In the genomic region with DNA sequence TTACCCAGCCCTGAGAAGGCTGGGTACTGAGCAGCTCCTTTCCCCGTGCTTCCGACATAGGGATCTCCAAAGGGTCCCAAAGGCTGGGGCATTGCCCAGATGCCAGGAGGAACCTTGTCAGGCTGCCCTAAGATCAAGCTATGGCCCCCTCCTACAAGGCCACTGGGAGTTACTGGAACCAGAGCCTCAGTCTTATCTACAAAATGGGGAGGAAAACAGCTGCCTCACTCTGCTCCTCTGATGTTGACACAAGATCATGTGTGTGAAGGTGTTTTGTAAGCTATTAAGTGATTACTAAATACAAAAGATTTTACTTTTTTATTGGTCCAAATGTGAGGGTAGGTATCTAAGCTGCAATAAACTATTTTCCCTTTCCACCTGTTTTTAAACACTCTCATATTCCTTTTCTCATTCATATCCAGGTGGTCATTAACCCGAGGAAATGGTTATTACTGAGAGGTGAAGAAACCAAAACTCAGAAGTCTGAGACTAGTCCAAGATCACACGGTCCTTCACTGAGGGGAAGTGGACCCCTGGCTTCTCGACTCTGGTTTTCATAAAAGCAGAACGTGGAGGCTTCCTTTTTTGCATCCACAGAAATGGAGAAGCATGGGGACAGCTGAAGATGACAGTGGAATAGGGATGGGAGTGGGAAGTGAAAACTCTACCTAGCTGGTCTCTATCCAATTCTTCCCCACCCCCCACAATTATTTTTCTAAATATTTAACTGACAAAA, we compare ENCODE assay signal across 15 cellular contexts. TPM values are rescaled to one million over a fixed set of nuclear protein-coding genes. Genes with fewer than 3 reads are reported as not detected.
A peak's percentile ranks its signal among the peaks of the same experiment; 100 is the strongest.
DNase-seq lines count a peak whose midpoint lies in the region; ATAC-seq and TF ChIP-seq lines count a peak whose summit lies in the region.
"Had no signal": no experiment of that assay in that cellular context is flagged by ENCODE, and none has a peak within 500 bp of the region (broad histone marks: within the 10 kb centered on the region; RNA-seq: fewer than 3 reads in every experiment).

No MANE protein-coding gene starts in this region.

- peaks cover 23% of the 10 kb centered on the region for H3K4me1 ChIP-seq in left ventricle myocardium inferior
- peaks cover 27% of the 10 kb centered on the region for H3K4me1 ChIP-seq in mucosa of stomach (ENCODE audit: control insufficient read depth, insufficient read depth, low read length)

- no peak overlapping the region for H3K27ac Mint-ChIP-seq in activated B cell treated with CpG ODN at 0.5 μM for 24 hours
- H3K27ac Mint-ChIP-seq: activated CD8-positive, alpha-beta memory T cell treated with anti-CD3 and anti-CD28 coated beads, Interleukin-2, amount 10 ng/mL, durations not matched to agents 7 days and 5 days had no signal

- H3K9ac ChIP-seq in mucosa of stomach (ENCODE audit: low read length) = peak overlapping the region; percentile 12

- peak overlapping the region; percentile 37 for H3K4me3 Mint-ChIP-seq in activated B cell treated with CpG ODN at 0.5 μM for 24 hours
- H3K4me3 Mint-ChIP-seq: activated CD8-positive, alpha-beta memory T cell treated with anti-CD3 and anti-CD28 coated beads, Interleukin-2, amount 10 ng/mL, durations not matched to agents 7 days and 5 days had no signal

- ATAC-seq in Right ventricle myocardium inferior (no peak), activated B cell treated with CpG ODN at 0.5 μM for 24 hours (ENCODE audit: low read depth) (no peak), GM18520 (IDR thresholded peaks at IDR 0.05; ENCODE audit: unreplicated experiment) (no peak)
- ATAC-seq: activated CD8-positive, alpha-beta memory T cell treated with anti-CD3 and anti-CD28 coated beads, Interleukin-2, amount 10 ng/mL, durations not matched to agents 7 days and 5 days had no signal

- peaks cover 5% of the 10 kb centered on the region for H3K4me1 Mint-ChIP-seq in activated B cell treated with CpG ODN at 0.5 μM for 24 hours
- H3K4me1 Mint-ChIP-seq: activated CD8-positive, alpha-beta memory T cell treated with anti-CD3 and anti-CD28 coated beads, Interleukin-2, amount 10 ng/mL, durations not matched to agents 7 days and 5 days had no signal

- intact Hi-C loops in left ventricle myocardium inferior (cut with micrococcal nuclease) = no loop called here
- intact Hi-C loops in Right ventricle myocardium inferior (cut with DNase I) = loop anchor here (5.0 kb wide), 1 partner anchor 156 kb away; no protein-coding TSS in a partner anchor
- intact Hi-C loops in activated B cell treated with CpG ODN at 0.5 μM for 24 hours (cut with micrococcal nuclease) = no loop called here

- H3K27ac ChIP-seq in left ventricle myocardium inferior (replicated peaks) = no peak overlapping the region

- H3K4me3 ChIP-seq in left ventricle myocardium inferior (peak overlapping the region; percentile 97), mucosa of stomach (ENCODE audit: low read length) (no peak overlapping the region)

- DNase-seq in left ventricle myocardium inferior (no peak), Right ventricle myocardium inferior (ENCODE audit: missing footprints) (no peak), activated B cell treated with CpG ODN at 0.5 μM for 24 hours (no peak), ACHN (no peak), GM10266 (ENCODE audit: extremely low spot score) (no peak)
- DNase-seq in effector CD4-positive, alpha-beta T cell = no peak
- DNase-seq: activated CD8-positive, alpha-beta memory T cell treated with anti-CD3 and anti-CD28 coated beads, Interleukin-2, amount 10 ng/mL, durations not matched to agents 7 days and 5 days; activated naive CD4-positive, alpha-beta T cell treated with anti-CD3 and anti-CD28 coated beads, Interleukin-2, amount 50 U/mL, for 16 hours; DMS 273 treated with DMSO at 0.1 percent for 48 hours; kidney glomerular epithelial cell; NCI-H1436 treated with DMSO at 0.1 percent for 48 hours; posterior cingulate gyrus; SHP77 had no signal

- H3K9me3 ChIP-seq in left ventricle myocardium inferior (replicated peaks) (no peaks in the 10 kb centered on the region), mucosa of stomach (ENCODE audit: control insufficient read depth, low read length) (no peaks in the 10 kb centered on the region)

- H3K9me3 Mint-ChIP-seq in activated B cell treated with CpG ODN at 0.5 μM for 24 hours = no peaks in the 10 kb centered on the region

- peaks cover 29% of the 10 kb centered on the region for H3K27me3 Mint-ChIP-seq in activated B cell treated with CpG ODN at 0.5 μM for 24 hours

- no peaks in the 10 kb centered on the region for H3K36me3 Mint-ChIP-seq in activated B cell treated with CpG ODN at 0.5 μM for 24 hours (ENCODE audit: low read depth)
- H3K36me3 Mint-ChIP-seq: activated CD8-positive, alpha-beta memory T cell treated with anti-CD3 and anti-CD28 coated beads, Interleukin-2, amount 10 ng/mL, durations not matched to agents 7 days and 5 days had no signal

- no peaks in the 10 kb centered on the region for H3K27me3 ChIP-seq in left ventricle myocardium inferior (ENCODE audit: low read depth)
- no peaks in the 10 kb centered on the region for H3K27me3 ChIP-seq in mucosa of stomach (ENCODE audit: control insufficient read depth, insufficient read depth, low read length)

- POLR2A ChIA-PET in activated B cell treated with CpG ODN at 0.5 μM for 24 hours (lab: Charles Lee) = no interaction called here

- TF ChIP-seq CTCF in left ventricle myocardium inferior (IDR thresholded peaks at IDR 0.05; ENCODE audit: borderline replicate concordance) = no peak
- no peak for TF ChIP-seq CTCF in activated B cell treated with CpG ODN at 0.5 μM for 24 hours (IDR thresholded peaks at IDR 0.05)
- no peak for TF ChIP-seq CTCF in GM10266 (IDR thresholded peaks at IDR 0.05; ENCODE audit: control insufficient read depth, insufficient read depth, low read depth, missing control alignments)

- H3K36me3 ChIP-seq in left ventricle myocardium inferior = peaks cover 17% of the 10 kb centered on the region
- H3K36me3 ChIP-seq in mucosa of stomach (ENCODE audit: control insufficient read depth, insufficient read depth, low read length) = peaks cover 7% of the 10 kb centered on the region

- in situ Hi-C loops in ACHN (cut with HindIII; ENCODE audit: low pct_ligation_motif_present, low pct_unique_long_range_greater_than_20kb, low sequenced_read_pairs) = no loop called here

- CTCF ChIA-PET in activated B cell treated with CpG ODN at 0.5 μM for 24 hours (lab: Charles Lee) = no interaction called here

RNA-seq across cellular contexts. Expression of gene ARPIN, which starts 1.7 kb away (rescaled TPM):
- total RNA-seq in left ventricle myocardium inferior (11.4 TPM), Right ventricle myocardium inferior (12.0 TPM), activated B cell treated with CpG ODN at 0.5 μM for 24 hours (not detected in 2 replicates)
- total RNA-seq: activated CD8-positive, alpha-beta memory T cell treated with anti-CD3 and anti-CD28 coated beads, Interleukin-2, amount 10 ng/mL, durations not matched to agents 7 days and 5 days had no signal

RNA-seq across cellular contexts. Expression of gene AP3S2, which starts 17.3 kb away (rescaled TPM):
- total RNA-seq in left ventricle myocardium inferior = 44.1 TPM
- total RNA-seq in Right ventricle myocardium inferior = 46.9 TPM
- 31.8 and 36.4 TPM in 2 replicates for total RNA-seq in activated B cell treated with CpG ODN at 0.5 μM for 24 hours

Comparison
In these comparisons a context has a peak if more than half of its experiments do, and no peak if none do; other contexts are left out.
1. RNA of gene ARPIN, which starts 1.7 kb away (total RNA-seq): 12.0 TPM in Right ventricle myocardium inferior (single experiment) and 11.4 TPM in left ventricle myocardium inferior (single experiment); not detected in activated B cell treated with CpG ODN at 0.5 μM for 24 hours; every median in the first group is over 10 times any median in the second.